Comparison of ENCODE assay signal across 2 cellular contexts in the genomic region with DNA sequence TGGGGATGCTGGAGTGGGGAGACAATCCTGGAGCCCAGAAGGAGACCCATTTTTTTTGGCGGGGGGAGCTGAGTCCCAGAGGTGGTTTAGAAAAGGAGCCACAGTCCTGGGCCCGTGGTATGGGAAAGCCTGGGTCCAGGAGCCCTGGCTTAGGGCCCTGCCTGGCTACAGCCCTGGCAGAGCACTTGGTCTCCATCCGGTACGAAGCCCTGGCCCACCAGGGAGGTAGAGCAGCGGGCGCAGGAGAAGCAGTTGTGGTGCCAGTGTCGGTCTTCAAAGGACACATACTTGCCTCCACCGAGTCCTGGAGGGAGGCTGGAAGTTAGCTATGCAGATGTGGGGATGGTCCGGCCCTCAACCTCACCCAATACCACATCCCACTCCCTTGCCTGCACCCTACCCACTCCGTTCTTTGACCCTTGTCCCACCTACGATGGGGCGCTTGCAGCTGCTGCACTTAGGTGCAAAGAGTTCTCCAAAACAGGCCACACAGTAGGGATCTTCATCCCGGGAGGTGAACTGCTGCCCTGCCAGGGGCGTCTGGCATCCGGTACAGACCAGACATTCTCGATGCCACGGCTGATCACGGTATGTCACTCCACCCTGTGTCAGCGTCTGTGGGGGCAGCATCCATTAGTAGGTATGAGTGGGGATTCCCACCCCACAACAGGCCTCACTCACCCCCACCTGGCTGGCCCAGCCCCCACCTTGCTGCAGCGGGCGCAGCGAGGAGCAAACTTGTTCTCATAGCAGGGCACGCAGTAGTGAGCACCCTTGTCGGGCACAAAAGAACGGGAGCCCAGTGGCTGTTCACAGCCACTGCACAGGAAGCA.
TF ChIP-seq lines count a peak whose summit lies in the region.

No MANE protein-coding gene starts in this region.

TF ChIP-seq in liver, 16 proteins besides CTCF, POLR2A, EP300 and RAD21:
- no peak for TF ChIP-seq GABPA (IDR thresholded peaks at IDR 0.05 in 1 of 2, conservative IDR thresholded peaks at IDR 0.05 in 1 of 2)
- TF ChIP-seq, protein P1, sequence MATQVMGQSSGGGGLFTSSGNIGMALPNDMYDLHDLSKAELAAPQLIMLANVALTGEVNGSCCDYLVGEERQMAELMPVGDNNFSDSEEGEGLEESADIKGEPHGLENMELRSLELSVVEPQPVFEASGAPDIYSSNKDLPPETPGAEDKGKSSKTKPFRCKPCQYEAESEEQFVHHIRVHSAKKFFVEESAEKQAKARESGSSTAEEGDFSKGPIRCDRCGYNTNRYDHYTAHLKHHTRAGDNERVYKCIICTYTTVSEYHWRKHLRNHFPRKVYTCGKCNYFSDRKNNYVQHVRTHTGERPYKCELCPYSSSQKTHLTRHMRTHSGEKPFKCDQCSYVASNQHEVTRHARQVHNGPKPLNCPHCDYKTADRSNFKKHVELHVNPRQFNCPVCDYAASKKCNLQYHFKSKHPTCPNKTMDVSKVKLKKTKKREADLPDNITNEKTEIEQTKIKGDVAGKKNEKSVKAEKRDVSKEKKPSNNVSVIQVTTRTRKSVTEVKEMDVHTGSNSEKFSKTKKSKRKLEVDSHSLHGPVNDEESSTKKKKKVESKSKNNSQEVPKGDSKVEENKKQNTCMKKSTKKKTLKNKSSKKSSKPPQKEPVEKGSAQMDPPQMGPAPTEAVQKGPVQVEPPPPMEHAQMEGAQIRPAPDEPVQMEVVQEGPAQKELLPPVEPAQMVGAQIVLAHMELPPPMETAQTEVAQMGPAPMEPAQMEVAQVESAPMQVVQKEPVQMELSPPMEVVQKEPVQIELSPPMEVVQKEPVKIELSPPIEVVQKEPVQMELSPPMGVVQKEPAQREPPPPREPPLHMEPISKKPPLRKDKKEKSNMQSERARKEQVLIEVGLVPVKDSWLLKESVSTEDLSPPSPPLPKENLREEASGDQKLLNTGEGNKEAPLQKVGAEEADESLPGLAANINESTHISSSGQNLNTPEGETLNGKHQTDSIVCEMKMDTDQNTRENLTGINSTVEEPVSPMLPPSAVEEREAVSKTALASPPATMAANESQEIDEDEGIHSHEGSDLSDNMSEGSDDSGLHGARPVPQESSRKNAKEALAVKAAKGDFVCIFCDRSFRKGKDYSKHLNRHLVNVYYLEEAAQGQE (IDR thresholded peaks at IDR 0.05): no peak
- no peak for TF ChIP-seq NR2F2 (IDR thresholded peaks at IDR 0.05)
- no peak for TF ChIP-seq TAF1 (conservative IDR thresholded peaks at IDR 0.05)
- TF ChIP-seq, protein P2, sequence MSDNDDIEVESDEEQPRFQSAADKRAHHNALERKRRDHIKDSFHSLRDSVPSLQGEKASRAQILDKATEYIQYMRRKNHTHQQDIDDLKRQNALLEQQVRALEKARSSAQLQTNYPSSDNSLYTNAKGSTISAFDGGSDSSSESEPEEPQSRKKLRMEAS (IDR thresholded peaks at IDR 0.05): no peak
- TF ChIP-seq, protein P3, sequence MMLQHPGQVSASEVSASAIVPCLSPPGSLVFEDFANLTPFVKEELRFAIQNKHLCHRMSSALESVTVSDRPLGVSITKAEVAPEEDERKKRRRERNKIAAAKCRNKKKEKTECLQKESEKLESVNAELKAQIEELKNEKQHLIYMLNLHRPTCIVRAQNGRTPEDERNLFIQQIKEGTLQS (IDR thresholded peaks at IDR 0.05): no peak
- no peak for TF ChIP-seq HNF4A (conservative IDR thresholded peaks at IDR 0.05)
- TF ChIP-seq HNF4G (IDR thresholded peaks at IDR 0.05): no peak
- TF ChIP-seq SP1 (IDR thresholded peaks at IDR 0.05): no peak
- TF ChIP-seq YY1 (IDR thresholded peaks at IDR 0.05): no peak
- TF ChIP-seq FOXA1 (IDR thresholded peaks at IDR 0.05): no peak
- TF ChIP-seq FOXA2 (IDR thresholded peaks at IDR 0.05): no peak
TF ChIP-seq in liver: peak in this region for 0.

TF ChIP-seq in HepG2, 621 proteins besides CTCF, POLR2A, EP300 and RAD21:
- TF ChIP-seq, protein P4, sequence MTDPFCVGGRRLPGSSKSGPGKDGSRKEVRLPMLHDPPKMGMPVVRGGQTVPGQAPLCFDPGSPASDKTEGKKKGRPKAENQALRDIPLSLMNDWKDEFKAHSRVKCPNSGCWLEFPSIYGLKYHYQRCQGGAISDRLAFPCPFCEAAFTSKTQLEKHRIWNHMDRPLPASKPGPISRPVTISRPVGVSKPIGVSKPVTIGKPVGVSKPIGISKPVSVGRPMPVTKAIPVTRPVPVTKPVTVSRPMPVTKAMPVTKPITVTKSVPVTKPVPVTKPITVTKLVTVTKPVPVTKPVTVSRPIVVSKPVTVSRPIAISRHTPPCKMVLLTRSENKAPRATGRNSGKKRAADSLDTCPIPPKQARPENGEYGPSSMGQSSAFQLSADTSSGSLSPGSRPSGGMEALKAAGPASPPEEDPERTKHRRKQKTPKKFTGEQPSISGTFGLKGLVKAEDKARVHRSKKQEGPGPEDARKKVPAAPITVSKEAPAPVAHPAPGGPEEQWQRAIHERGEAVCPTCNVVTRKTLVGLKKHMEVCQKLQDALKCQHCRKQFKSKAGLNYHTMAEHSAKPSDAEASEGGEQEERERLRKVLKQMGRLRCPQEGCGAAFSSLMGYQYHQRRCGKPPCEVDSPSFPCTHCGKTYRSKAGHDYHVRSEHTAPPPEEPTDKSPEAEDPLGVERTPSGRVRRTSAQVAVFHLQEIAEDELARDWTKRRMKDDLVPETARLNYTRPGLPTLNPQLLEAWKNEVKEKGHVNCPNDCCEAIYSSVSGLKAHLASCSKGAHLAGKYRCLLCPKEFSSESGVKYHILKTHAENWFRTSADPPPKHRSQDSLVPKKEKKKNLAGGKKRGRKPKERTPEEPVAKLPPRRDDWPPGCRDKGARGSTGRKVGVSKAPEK (CRISPR knock-in tag; IDR thresholded peaks at IDR 0.05; ENCODE audit: borderline replicate concordance): no peak
- no peak for TF ChIP-seq NR3C1 (CRISPR knock-in tag; IDR thresholded peaks at IDR 0.05)
